ENCODE assay signal across 17 cellular contexts in genomic region chr21:43906585-43907370, GRCh38.
"Had no signal": no experiment of that assay in that cellular context is flagged by ENCODE, and none has a peak within 500 bp of the region (broad histone marks: within the 10 kb centered on the region; RNA-seq: fewer than 3 reads in every experiment).

No MANE protein-coding gene starts in this region.

- H3K36me3 ChIP-seq: ovary had no signal

- H3K4me3 ChIP-seq: heart right ventricle, lung, ovary, skin epidermis, thoracic aorta, upper lobe of left lung had no signal

- H3K27ac ChIP-seq: heart right ventricle, ovary, skin epidermis, thoracic aorta, upper lobe of left lung had no signal

- DNase-seq: activated naive CD4-positive, alpha-beta T cell treated with anti-CD3 and anti-CD28 coated beads, Interleukin-2, amount 10 ng/mL, durations not matched to agents 7 days and 5 days; activated T-cell treated with anti-CD3 and anti-CD28 coated beads, Interleukin-2, amount 50 U/mL, for 1 hour; amygdala; cerebellar nuclear complex; cortex of kidney; heart right ventricle; naive B cell; right cardiac atrium; stimulated activated CD4-positive, alpha-beta T cell treated with anti-CD3 and anti-CD28 coated beads, Interleukin-2, amount 100 ng/mL, for 24 hours; T-cell had no signal

- H3K27me3 ChIP-seq: heart right ventricle, ovary, upper lobe of left lung had no signal

- H3K9me3 ChIP-seq: heart right ventricle, ovary, thoracic aorta, upper lobe of left lung had no signal

- FAIRE-seq: bronchial epithelial cell, TTC549 had no signal
